20 cellular contexts compared by ENCODE assay signal in genomic region chr17:5434984-5435383, GRCh38. TPM values are rescaled to one million over a fixed set of nuclear protein-coding genes. Genes with fewer than 3 reads are reported as not detected.
DNase-seq lines count a peak whose midpoint lies in the region; ATAC-seq and TF ChIP-seq lines count a peak whose summit lies in the region.
"Had no signal": no experiment of that assay in that cellular context is flagged by ENCODE, and none has a peak within 500 bp of the region (broad histone marks: within the 10 kb centered on the region; RNA-seq: fewer than 3 reads in every experiment).

No MANE protein-coding gene starts in this region.

- peak overlapping the region; percentile 49 for H3K4me3 Mint-ChIP-seq in activated T-cell treated with anti-CD3 and anti-CD28 coated beads, Interleukin-2, amount 50 U/mL, for 24 hours
- H3K4me3 Mint-ChIP-seq in HFFc6: peak overlapping the region; percentile 26; the same call in 1 of the 2 replicates
- peak overlapping the region; percentile 50 for H3K4me3 Mint-ChIP-seq in activated naive CD8-positive, alpha-beta T cell treated with anti-CD3 and anti-CD28 coated beads, Interleukin-2, amount 50 U/mL, for 24 hours
- H3K4me3 Mint-ChIP-seq: mesothelial cell of epicardium, T-helper 17 cell had no signal

- intact Hi-C loops in posterior vena cava (cut with DNase I): no loop called here

- no peaks in the 10 kb centered on the region for H3K27me3 Mint-ChIP-seq in activated T-cell treated with anti-CD3 and anti-CD28 coated beads, Interleukin-2, amount 50 U/mL, for 24 hours
- H3K27me3 Mint-ChIP-seq in HFFc6 (ENCODE audit: insufficient read depth): peaks cover 5% of the 10 kb centered on the region; the same call in 1 of the 2 replicates
- no peaks in the 10 kb centered on the region for H3K27me3 Mint-ChIP-seq in activated naive CD8-positive, alpha-beta T cell treated with anti-CD3 and anti-CD28 coated beads, Interleukin-2, amount 50 U/mL, for 24 hours
- H3K27me3 Mint-ChIP-seq: T-helper 17 cell had no signal

- H3K36me3 ChIP-seq in parathyroid adenoma (ENCODE audit: control insufficient read depth, insufficient read depth, low read length): no peaks in the 10 kb centered on the region

- H2AFZ ChIP-seq in parathyroid adenoma: no peak overlapping the region

- H3K27ac Mint-ChIP-seq in activated T-cell treated with anti-CD3 and anti-CD28 coated beads, Interleukin-2, amount 50 U/mL, for 24 hours: peak overlapping the region; percentile 90
- H3K27ac Mint-ChIP-seq in HFFc6: no peak overlapping the region; the same call in 1 of the 2 replicates
- H3K27ac Mint-ChIP-seq in activated naive CD8-positive, alpha-beta T cell treated with anti-CD3 and anti-CD28 coated beads, Interleukin-2, amount 50 U/mL, for 24 hours: peak overlapping the region; percentile 79
- H3K27ac Mint-ChIP-seq: mesothelial cell of epicardium, T-helper 17 cell had no signal

- no peaks in the 10 kb centered on the region for H3K9me3 ChIP-seq in parathyroid adenoma (ENCODE audit: control insufficient read depth, low read length)
- H3K9me3 ChIP-seq: neutrophil, stomach had no signal

- peak overlapping the region; percentile 34 for H3K4me2 ChIP-seq in parathyroid adenoma (ENCODE audit: low read length)

- ATAC-seq in activated naive CD8-positive, alpha-beta T cell treated with anti-CD3 and anti-CD28 coated beads, Interleukin-2, amount 50 U/mL, for 24 hours: no peak
- ATAC-seq in HG02623 (IDR thresholded peaks at IDR 0.05; ENCODE audit: unreplicated experiment): no peak
- ATAC-seq: right cardiac atrium, T-helper 17 cell had no signal

- no peak overlapping the region for H3K4me3 ChIP-seq in parathyroid adenoma (ENCODE audit: low read depth, low read length)
- H3K4me3 ChIP-seq in foreskin fibroblast (ENCODE audit: low read depth in 1 of 2, low read length in 2 of 2): no peak overlapping the region
- H3K4me3 ChIP-seq: stomach had no signal

- H3K9me3 Mint-ChIP-seq in activated T-cell treated with anti-CD3 and anti-CD28 coated beads, Interleukin-2, amount 50 U/mL, for 24 hours: no peaks in the 10 kb centered on the region
- no peaks in the 10 kb centered on the region for H3K9me3 Mint-ChIP-seq in HFFc6
- H3K9me3 Mint-ChIP-seq in activated naive CD8-positive, alpha-beta T cell treated with anti-CD3 and anti-CD28 coated beads, Interleukin-2, amount 50 U/mL, for 24 hours: no peaks in the 10 kb centered on the region
- H3K9me3 Mint-ChIP-seq: mesothelial cell of epicardium had no signal

- H3K4me1 ChIP-seq in parathyroid adenoma: peaks cover 5% of the 10 kb centered on the region

- H3K27me3 ChIP-seq in parathyroid adenoma (ENCODE audit: control insufficient read depth, insufficient read depth, low read length): no peaks in the 10 kb centered on the region
- H3K27me3 ChIP-seq: neutrophil, stomach had no signal

- no peak for DNase-seq in activated T-cell treated with anti-CD3 and anti-CD28 coated beads, Interleukin-2, amount 50 U/mL, for 24 hours
- no peak for DNase-seq in activated T-cell treated with anti-CD3 and anti-CD28 coated beads, Interleukin-2, amount 50 U/mL, for 1 hour
- DNase-seq in HFFc6 (no peak), foreskin fibroblast (no peak), posterior vena cava (ENCODE audit: low spot score) (no peak)
- no peak for DNase-seq in activated naive CD8-positive, alpha-beta T cell treated with anti-CD3 and anti-CD28 coated beads, Interleukin-2, amount 50 U/mL, for 24 hours
- DNase-seq: activated CD8-positive, alpha-beta memory T cell treated with anti-CD3 and anti-CD28 coated beads, Interleukin-2, amount 50 U/mL, for 4 hours; cerebellar nuclear complex; DMS79 treated with DMSO at 0.1 percent for 48 hours; kidney glomerular epithelial cell; NCI-H187 treated with DMSO at 0.1 percent for 48 hours; NCI-H510A; right cardiac atrium; SHP77; stomach; T-helper 17 cell had no signal

- TF ChIP-seq CTCF in HFFc6 (IDR thresholded peaks at IDR 0.05) (no peak), parathyroid adenoma (IDR thresholded peaks at IDR 0.05) (no peak), foreskin fibroblast (IDR thresholded peaks at IDR 0.05; ENCODE audit: low read depth, low read length) (no peak)

- H3K4me1 Mint-ChIP-seq in activated T-cell treated with anti-CD3 and anti-CD28 coated beads, Interleukin-2, amount 50 U/mL, for 24 hours (ENCODE audit: low read depth): peaks cover 53% of the 10 kb centered on the region
- H3K4me1 Mint-ChIP-seq in HFFc6 (ENCODE audit: low read depth): peaks cover 43% of the 10 kb centered on the region
- peaks cover 47% of the 10 kb centered on the region for H3K4me1 Mint-ChIP-seq in activated naive CD8-positive, alpha-beta T cell treated with anti-CD3 and anti-CD28 coated beads, Interleukin-2, amount 50 U/mL, for 24 hours

- H3K27ac ChIP-seq in parathyroid adenoma: peak overlapping the region; percentile 21
- H3K27ac ChIP-seq: neutrophil, stomach had no signal

- H3K36me3 Mint-ChIP-seq in activated T-cell treated with anti-CD3 and anti-CD28 coated beads, Interleukin-2, amount 50 U/mL, for 24 hours (ENCODE audit: low read depth): peaks cover 90% of the 10 kb centered on the region
- peaks cover 67% of the 10 kb centered on the region for H3K36me3 Mint-ChIP-seq in HFFc6 (ENCODE audit: low read depth)
- peaks cover 72% of the 10 kb centered on the region for H3K36me3 Mint-ChIP-seq in activated naive CD8-positive, alpha-beta T cell treated with anti-CD3 and anti-CD28 coated beads, Interleukin-2, amount 50 U/mL, for 24 hours (ENCODE audit: low read depth)

- H3K79me2 ChIP-seq in parathyroid adenoma: peaks cover 6% of the 10 kb centered on the region

- no peak overlapping the region for H3K9ac ChIP-seq in parathyroid adenoma

RNA-seq across cellular contexts. Expression of gene C1QBP, which starts 4.0 kb away (rescaled TPM):
- total RNA-seq in HFFc6 (2021; fragmentation: NEBNext Ultra II Directional; extraction: Animal tissue kit (Norgen Biotek cat#: 25700)): 100 to 1,000 TPM; 222 to 267 (median 235) TPM
- total RNA-seq in posterior vena cava: 10 to 100 TPM; 66.4 to 74.3 TPM

RNA-seq across cellular contexts. Expression of gene RPAIN, which starts 15.0 kb away (rescaled TPM):
- 10 to 100 TPM; 20.4 to 25.6 (median 22.5) TPM for total RNA-seq in HFFc6 (2021; fragmentation: NEBNext Ultra II Directional; extraction: Animal tissue kit (Norgen Biotek cat#: 25700))
- 10 to 100 TPM; 18.9 to 19.7 TPM for total RNA-seq in posterior vena cava

RNA-seq across cellular contexts. Expression of gene NUP88, which starts 15.5 kb away (rescaled TPM):
- total RNA-seq in HFFc6 (2021; fragmentation: NEBNext Ultra II Directional; extraction: Animal tissue kit (Norgen Biotek cat#: 25700)): 10 to 100 TPM; 49.3 to 68.7 (median 64.2) TPM
- 10 to 100 TPM; 35.9 to 49.1 TPM for total RNA-seq in posterior vena cava

RNA-seq across cellular contexts. Expression of gene DHX33, which starts 33.8 kb away (rescaled TPM):
- total RNA-seq in HFFc6 (2021; fragmentation: NEBNext Ultra II Directional; extraction: Animal tissue kit (Norgen Biotek cat#: 25700)): 10 to 100 TPM; 16.8 to 18.9 (median 17.3) TPM
- 1 to 10 TPM; 7.4 to 9.9 TPM for total RNA-seq in posterior vena cava

RNA-seq across cellular contexts. Expression of gene DERL2, which starts 51.0 kb away (rescaled TPM):
- total RNA-seq in HFFc6 (2021; fragmentation: NEBNext Ultra II Directional; extraction: Animal tissue kit (Norgen Biotek cat#: 25700)): 100 to 1,000 TPM in 4 of 6 experiments, 10 to 100 TPM in 2; 85.9 to 109 (median 103) TPM
- 10 to 100 TPM; 43.3 to 49.6 TPM for total RNA-seq in posterior vena cava
